26 cellular contexts compared by ENCODE assay signal in genomic region chr6:151814614-151815013, GRCh38. TPM values are rescaled to one million over a fixed set of nuclear protein-coding genes. Genes with fewer than 3 reads are reported as not detected.
"Had no signal": no experiment of that assay in that cellular context is flagged by ENCODE, and none has a peak within 500 bp of the region (broad histone marks: within the 10 kb centered on the region; RNA-seq: fewer than 3 reads in every experiment).

No MANE protein-coding gene starts in this region.

- H3K4me1 ChIP-seq: pancreas, prostate gland, right lobe of liver, sigmoid colon, stomach, tibial nerve, upper lobe of left lung had no signal

- DNase-seq: naive thymus-derived CD8-positive, alpha-beta T cell; nephron progenitor cell; nucleus accumbens; pancreas; right cardiac atrium; right lobe of liver; sigmoid colon; small intestine; stimulated activated CD4-positive, alpha-beta T cell treated with anti-CD3 and anti-CD28 coated beads, Interleukin-15, amount 100 ng/mL, for 24 hours; stimulated activated CD4-positive, alpha-beta T cell treated with anti-CD3 and anti-CD28 coated beads, Interleukin-2, amount 100 ng/mL, for 24 hours; stimulated activated CD4-positive, alpha-beta T cell treated with anti-CD3 and anti-CD28 coated beads, Interleukin-2, amount 100 ng/mL, for 48 hours; stimulated activated CD4-positive, alpha-beta T cell treated with anti-CD3 and anti-CD28 coated beads, Interleukin-4, amount 100 ng/mL, for 24 hours; stimulated activated naive B cell treated with anti-CD40 and anti-IgM and Interleukin-4, amounts not matched to agents 10 μg/mL and 1 μg/mL and 100 μg/mL, for 72 hours; stimulated activated naive CD4-positive, alpha-beta T cell treated with Interleukin-2 at 50 U/mL for 16 hours; stomach; thyroid gland; trophoblast cell; upper lobe of left lung had no signal

- H3K9me3 ChIP-seq: neutrophil, pancreas, prostate gland, right lobe of liver, sigmoid colon, stomach, thoracic aorta, thyroid gland, tibial nerve, upper lobe of left lung had no signal

- ATAC-seq: naive thymus-derived CD8-positive, alpha-beta T cell; natural killer cell treated with Interleukin-12 subunit alpha and Interleukin-12 subunit beta and Interleukin-15 and Interleukin-18, amount 100 ng/mL, for 72 hours; pancreas; right cardiac atrium; right lobe of liver; stimulated activated effector memory CD8-positive, alpha-beta T cell treated with anti-CD3 and anti-CD28 coated beads, Interleukin-12 subunit alpha, Interleukin-12 subunit beta, amount 100 ng/mL, for 72 hours; stimulated activated naive B cell treated with anti-CD40 and anti-IgM and Interleukin-4, amounts not matched to agents 10 μg/mL and 1 μg/mL and 100 μg/mL, for 72 hours had no signal

- H3K36me3 ChIP-seq: neutrophil, pancreas, prostate gland, right lobe of liver, sigmoid colon, stomach, thoracic aorta, thyroid gland, tibial nerve, upper lobe of left lung had no signal

- H3K27ac ChIP-seq: neutrophil, pancreas, prostate gland, right lobe of liver, sigmoid colon, stomach, thoracic aorta, thyroid gland, tibial nerve, upper lobe of left lung had no signal

- H3K27me3 ChIP-seq: right lobe of liver, thyroid gland, tibial nerve, upper lobe of left lung had no signal

- H3K4me3 ChIP-seq: pancreas, prostate gland, right lobe of liver, sigmoid colon, stomach, thoracic aorta, thyroid gland, tibial nerve, upper lobe of left lung had no signal

RNA-seq across cellular contexts. Expression of gene ESR1, which starts 7.1 kb away (rescaled TPM):
- total RNA-seq: neural crest cell, osteocyte had no signal
